35 cellular contexts compared by ENCODE assay signal in genomic region chr15:40219801-40220200, GRCh38. TPM values are rescaled to one million over a fixed set of nuclear protein-coding genes. Genes with fewer than 3 reads are reported as not detected.
"Had no signal": no experiment of that assay in that cellular context is flagged by ENCODE, and none has a peak within 500 bp of the region (broad histone marks: within the 10 kb centered on the region; RNA-seq: fewer than 3 reads in every experiment).

No MANE protein-coding gene starts in this region.

- H3K9ac ChIP-seq: KMS-11, SK-N-SH had no signal

- DNase-seq: activated CD4-positive, alpha-beta T cell treated with anti-CD3 and anti-CD28 coated beads, Interleukin-2, amount 10 ng/mL, durations not matched to agents 24 days and 14 days; activated CD4-positive, alpha-beta T cell treated with anti-CD3 and anti-CD28 coated beads, Interleukin-2, amount 50 U/mL, for 4 hours; activated CD8-positive, alpha-beta memory T cell treated with anti-CD3 and anti-CD28 coated beads, Interleukin-2, amount 50 U/mL, for 4 hours; activated CD8-positive, alpha-beta T cell treated with anti-CD3 and anti-CD28 coated beads for 36 hours; activated effector memory CD4-positive, alpha-beta T cell treated with Interleukin-2 at 50 U/mL for 16 hours; activated naive CD4-positive, alpha-beta T cell treated with anti-CD3 and anti-CD28 coated beads, Interleukin-2, amount 10 ng/mL, durations not matched to agents 7 days and 5 days; activated naive CD8-positive, alpha-beta T cell treated with anti-CD3 and anti-CD28 coated beads, Interleukin-2, amount 50 U/mL, for 24 hours; activated T-cell treated with anti-CD3 and anti-CD28 coated beads for 4 hours; activated T-cell treated with anti-CD3 and anti-CD28 coated beads, Interleukin-2, amount 50 U/mL, for 4 hours; anterior cingulate cortex; brain microvascular endothelial cell; central memory CD4-positive, alpha-beta T cell; MM.1S; MV-4-11; NCI-H1092; NCI-H1436 treated with DMSO at 0.1 percent for 48 hours; NCI-H1694 treated with DMSO at 0.1 percent for 48 hours; NCI-H2029; NCI-H345; NCI-H524 treated with DMSO at 0.1 percent for 48 hours; NCI-H748 treated with DMSO at 0.1 percent for 48 hours; NK-92 treated with Interleukin-12 subunit alpha and Interleukin-12 subunit beta, amount 100 ng/mL, for 24 hours; PC-3; Peyer's patch; RPMI8226; SHP77 treated with DMSO at 0.1 percent for 48 hours; SK-N-SH; T-cell had no signal

- FAIRE-seq: TTC549 had no signal

- H3K36me3 Mint-ChIP-seq: activated naive CD8-positive, alpha-beta T cell; T-cell had no signal

- H3K27me3 Mint-ChIP-seq: activated CD4-positive, alpha-beta T cell treated with anti-CD3 and anti-CD28 coated beads, Interleukin-2, amount 10 ng/mL, durations not matched to agents 24 days and 14 days; activated CD8-positive, alpha-beta T cell treated with anti-CD3 and anti-CD28 coated beads for 36 hours; activated naive CD4-positive, alpha-beta T cell treated with anti-CD3 and anti-CD28 coated beads, Interleukin-2, amount 10 ng/mL, durations not matched to agents 7 days and 5 days; activated naive CD8-positive, alpha-beta T cell; activated naive CD8-positive, alpha-beta T cell treated with anti-CD3 and anti-CD28 coated beads, Interleukin-2, amount 50 U/mL, for 24 hours; T-cell had no signal

- H3K27ac Mint-ChIP-seq: activated CD4-positive, alpha-beta T cell treated with anti-CD3 and anti-CD28 coated beads, Interleukin-2, amount 10 ng/mL, durations not matched to agents 24 days and 14 days; activated CD8-positive, alpha-beta T cell treated with anti-CD3 and anti-CD28 coated beads for 36 hours; activated naive CD4-positive, alpha-beta T cell treated with anti-CD3 and anti-CD28 coated beads, Interleukin-2, amount 10 ng/mL, durations not matched to agents 7 days and 5 days; activated naive CD8-positive, alpha-beta T cell; activated naive CD8-positive, alpha-beta T cell treated with anti-CD3 and anti-CD28 coated beads, Interleukin-2, amount 50 U/mL, for 24 hours; activated T-helper 1 cell treated with anti-CD3 and anti-CD28 coated beads, Interleukin-12 subunit alpha, Interleukin-12 subunit beta, Interleukin-2, Interleukin-4 antibody, amounts not matched to agents 30 ng/mL and 10 ng/mL and 1 ng/mL, durations not matched to agents 14 hours and 24 hours and 36 hours; T-cell; T-helper 2 cell treated with Interferon-gamma antibody and Interleukin-4, amounts not matched to agents 5 μg/mL and 100 μg/mL, for 36 hours had no signal

- H3K27ac ChIP-seq: brain microvascular endothelial cell, KMS-11, Peyer's patch, SJSA1 had no signal

- H3K9me3 ChIP-seq: Peyer's patch, SJSA1, SK-N-SH had no signal

- H3K4me3 Mint-ChIP-seq: activated CD4-positive, alpha-beta T cell treated with anti-CD3 and anti-CD28 coated beads, Interleukin-2, amount 10 ng/mL, durations not matched to agents 24 days and 14 days; activated CD8-positive, alpha-beta T cell treated with anti-CD3 and anti-CD28 coated beads for 36 hours; activated naive CD4-positive, alpha-beta T cell treated with anti-CD3 and anti-CD28 coated beads, Interleukin-2, amount 10 ng/mL, durations not matched to agents 7 days and 5 days; activated naive CD8-positive, alpha-beta T cell; activated naive CD8-positive, alpha-beta T cell treated with anti-CD3 and anti-CD28 coated beads, Interleukin-2, amount 50 U/mL, for 24 hours; activated T-cell treated with anti-CD3 and anti-CD28 coated beads, Interleukin-2, amount 50 U/mL, for 4 hours; activated T-helper 1 cell treated with anti-CD3 and anti-CD28 coated beads, Interleukin-12 subunit alpha, Interleukin-12 subunit beta, Interleukin-2, Interleukin-4 antibody, amounts not matched to agents 30 ng/mL and 10 ng/mL and 1 ng/mL, durations not matched to agents 14 hours and 24 hours and 36 hours; T-cell; T-helper 2 cell treated with Interferon-gamma antibody and Interleukin-4, amounts not matched to agents 5 μg/mL and 100 μg/mL, for 36 hours had no signal

- H3K9me3 Mint-ChIP-seq: activated CD4-positive, alpha-beta T cell treated with anti-CD3 and anti-CD28 coated beads, Interleukin-2, amount 10 ng/mL, durations not matched to agents 24 days and 14 days; activated CD8-positive, alpha-beta T cell treated with anti-CD3 and anti-CD28 coated beads for 36 hours; activated naive CD4-positive, alpha-beta T cell treated with anti-CD3 and anti-CD28 coated beads, Interleukin-2, amount 10 ng/mL, durations not matched to agents 7 days and 5 days; activated naive CD8-positive, alpha-beta T cell treated with anti-CD3 and anti-CD28 coated beads, Interleukin-2, amount 50 U/mL, for 24 hours; activated T-cell treated with anti-CD3 and anti-CD28 coated beads, Interleukin-2, amount 50 U/mL, for 4 hours; activated T-helper 1 cell treated with anti-CD3 and anti-CD28 coated beads, Interleukin-12 subunit alpha, Interleukin-12 subunit beta, Interleukin-2, Interleukin-4 antibody, amounts not matched to agents 30 ng/mL and 10 ng/mL and 1 ng/mL, durations not matched to agents 14 hours and 24 hours and 36 hours; T-cell; T-helper 2 cell treated with Interferon-gamma antibody and Interleukin-4, amounts not matched to agents 5 μg/mL and 100 μg/mL, for 36 hours had no signal

- H3K36me3 ChIP-seq: brain microvascular endothelial cell, Peyer's patch had no signal

- H3K4me3 ChIP-seq: Peyer's patch, SJSA1 had no signal

- H3K27me3 ChIP-seq: brain microvascular endothelial cell, Peyer's patch, SJSA1 had no signal

- H3K4me1 Mint-ChIP-seq: activated naive CD8-positive, alpha-beta T cell treated with anti-CD3 and anti-CD28 coated beads, Interleukin-2, amount 50 U/mL, for 24 hours; T-cell had no signal

- H3K4me1 ChIP-seq: Peyer's patch, SJSA1 had no signal

- ATAC-seq: activated CD8-positive, alpha-beta T cell treated with anti-CD3 and anti-CD28 coated beads for 36 hours; activated naive CD8-positive, alpha-beta T cell treated with anti-CD3 and anti-CD28 coated beads, Interleukin-2, amount 50 U/mL, for 24 hours; activated T-cell treated with anti-CD3 and anti-CD28 coated beads, Interleukin-2, amount 50 U/mL, for 4 hours; PC-3; T-cell had no signal

- H3K4me2 ChIP-seq: KMS-11, SK-N-SH had no signal

RNA-seq across cellular contexts. Expression of gene PAK6, which starts 19.1 kb away (rescaled TPM):
- total RNA-seq: NCI-H460 had no signal
